In genomic region chr17:45228985-45229517, GRCh38 we compare ENCODE assay signal across 8 cellular contexts. TPM values are rescaled to one million over a fixed set of nuclear protein-coding genes. Genes with fewer than 3 reads are reported as not detected.
DNase-seq lines count a peak whose midpoint lies in the region; ATAC-seq and TF ChIP-seq lines count a peak whose summit lies in the region.

No MANE protein-coding gene starts in this region.

- TF ChIP-seq CTCF in choroid plexus epithelial cell (conservative IDR thresholded peaks at IDR 0.05; ENCODE audit: low read depth, low read length), result no peak

- DNase-seq in A172 (ENCODE audit: low spot score), result peak; percentile 97
- DNase-seq in Kasumi-1 (lab: John Stamatoyannopoulos, UW), result peak; percentile 94 to 99
- peak; percentile 93 for DNase-seq in activated CD4-positive, alpha-beta T cell treated with anti-CD3 and anti-CD28 coated beads for 48 hours
- peak; percentile 95 for DNase-seq in choroid plexus epithelial cell (ENCODE audit: low read depth)
- peak; percentile 95 for DNase-seq in mesenteric fat pad (ENCODE audit: low spot score)
- peak; percentile 55 to 59 for DNase-seq in stimulated activated CD8-positive, alpha-beta memory T cell treated with anti-CD3 and anti-CD28 coated beads, Interleukin-7, amount 100 ng/mL, for 1 hour (ENCODE audit: low read depth in 2 of 2)
- DNase-seq in NCI-H748 treated with DMSO at 0.1 percent for 48 hours (lab: John Stamatoyannopoulos, UW), result no peak

- ATAC-seq in GM19467 (IDR thresholded peaks at IDR 0.05; ENCODE audit: unreplicated experiment), result peak; percentile 33

- H3K4me3 ChIP-seq in choroid plexus epithelial cell (ENCODE audit: low read depth, low read length), result no peak overlapping the region

RNA-seq across cellular contexts. Expression of gene FMNL1, which starts 7.4 kb away (rescaled TPM):
- 36.3 and 44.8 TPM in 2 replicates for total RNA-seq in A172 (2014; rRNA removed; shearing (Covaris generic))
- 51.2 TPM for total RNA-seq in mesenteric fat pad

RNA-seq across cellular contexts. Expression of gene SPATA32, which starts 32.8 kb away (rescaled TPM):
- total RNA-seq in A172 (2014; rRNA removed; shearing (Covaris generic)), result not detected in 2 replicates
- total RNA-seq in mesenteric fat pad, result not detected
